ENCODE assay signal across 7 cellular contexts in the genomic region with DNA sequence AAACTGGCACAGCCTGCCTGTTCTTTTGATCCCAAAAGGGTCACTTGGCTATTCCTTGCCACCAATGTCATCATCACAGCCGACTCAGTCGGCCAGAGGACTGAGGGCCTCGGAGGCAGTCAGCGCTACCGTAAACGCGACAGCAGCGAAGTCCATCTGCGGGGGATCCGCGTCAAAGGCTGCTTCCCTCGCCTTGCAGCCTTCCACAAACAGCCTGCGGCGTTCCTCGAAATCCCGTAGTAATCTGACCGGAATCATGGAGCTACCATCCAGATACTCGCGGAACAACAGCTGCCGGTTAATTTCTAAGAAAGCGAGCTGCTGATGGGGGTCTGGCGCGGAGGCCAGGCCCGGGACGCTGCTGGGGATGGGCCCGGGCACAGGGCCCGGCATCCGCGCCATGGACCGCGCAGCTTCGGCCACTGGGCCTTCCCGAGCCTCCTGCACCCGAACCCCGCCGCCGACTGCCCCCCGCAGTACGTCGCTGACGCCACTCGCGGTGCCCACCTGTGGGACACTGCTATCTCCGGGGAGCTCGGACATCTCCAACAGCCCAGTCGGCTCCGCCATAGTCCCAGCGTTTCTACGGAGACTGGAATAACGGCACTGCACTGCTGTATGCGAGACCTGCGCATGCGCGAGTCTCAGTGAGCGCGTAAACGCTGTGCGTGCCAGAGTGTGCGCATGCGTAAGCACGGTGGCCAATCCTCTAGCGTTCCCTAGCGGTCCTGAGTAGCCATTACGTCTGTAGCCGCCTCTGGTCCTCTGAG. TPM values are rescaled to one million over a fixed set of nuclear protein-coding genes. Genes with fewer than 3 reads are reported as not detected.
A peak's percentile ranks its signal among the peaks of the same experiment; 100 is the strongest.
DNase-seq lines count a peak whose midpoint lies in the region; ATAC-seq, FAIRE-seq and TF ChIP-seq lines count a peak whose summit lies in the region.

A gene with protein sequence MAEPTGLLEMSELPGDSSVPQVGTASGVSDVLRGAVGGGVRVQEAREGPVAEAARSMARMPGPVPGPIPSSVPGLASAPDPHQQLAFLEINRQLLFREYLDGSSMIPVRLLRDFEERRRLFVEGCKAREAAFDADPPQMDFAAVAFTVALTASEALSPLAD (minus strand): TSS at position 620 of the 770 bp plus-strand sequence. CDS start 50 bp downstream, at position 570.

- peak within 1 kb of the TSS; percentile 87 for H3K27ac Mint-ChIP-seq in astrocyte (ENCODE audit: unreplicated experiment)

- H3K4me3 ChIP-seq in astrocyte (ENCODE audit: insufficient read depth, low read depth, low read length) = peak within 1 kb of the TSS; percentile 77
- peak within 1 kb of the TSS; percentile 56 for H3K4me3 ChIP-seq in hepatocyte

- peaks cover 2% of the 10 kb centered on the region for H3K36me3 Mint-ChIP-seq in astrocyte (ENCODE audit: low read depth, unreplicated experiment)

- peak within 1 kb of the TSS; percentile 73 for H3K27ac ChIP-seq in astrocyte (ENCODE audit: low read depth, low read length)
- H3K27ac ChIP-seq in hepatocyte = peak within 1 kb of the TSS; percentile 27

- TF ChIP-seq POLR2A in GM18505 (IDR thresholded peaks at IDR 0.05; ENCODE audit: borderline replicate concordance, extremely low read depth, insufficient read depth, insufficient read length) = peak; percentile 69

- peaks cover 6% of the 10 kb centered on the region for H3K4me1 Mint-ChIP-seq in astrocyte (ENCODE audit: low read depth, unreplicated experiment)

- no peaks in the 10 kb centered on the region for H3K9me3 Mint-ChIP-seq in astrocyte (ENCODE audit: unreplicated experiment)

- H2AFZ ChIP-seq in astrocyte (ENCODE audit: low read depth, low read length) (peak within 1 kb of the TSS; percentile 79), hepatocyte (peak within 1 kb of the TSS; percentile 68)

- ATAC-seq in GM18505 (IDR thresholded peaks at IDR 0.05; ENCODE audit: unreplicated experiment) (peak; percentile 88), HG02970 (IDR thresholded peaks at IDR 0.05; ENCODE audit: low FRiP score, unreplicated experiment) (peak; percentile 90)

- WGBS in hepatocyte (ENCODE audit: low lambda C conversion rate, missing lambda C conversion rate) = under 1% methylated on average over 65 of the region's 65 CpGs

- H3K9me2 ChIP-seq in hepatocyte (replicated peaks; ENCODE audit: insufficient read depth) = no peaks in the 10 kb centered on the region

- H3K4me2 ChIP-seq in astrocyte (ENCODE audit: low read length) = peak within 1 kb of the TSS; percentile 92
- H3K4me2 ChIP-seq in hepatocyte = peak within 1 kb of the TSS; percentile 95

- H3K4me1 ChIP-seq in astrocyte (ENCODE audit: insufficient read depth, low read length) (no peaks in the 10 kb centered on the region), hepatocyte (ENCODE audit: insufficient read depth) (no peaks in the 10 kb centered on the region)

- no peaks in the 10 kb centered on the region for H3K9me3 ChIP-seq in astrocyte (ENCODE audit: insufficient read depth, low read depth, low read length)
- no peaks in the 10 kb centered on the region for H3K9me3 ChIP-seq in hepatocyte (ENCODE audit: low read depth)

- DNase-seq in NCI-H187 (lab: John Stamatoyannopoulos, UW) = peak; percentile 93 to 95
- DNase-seq in T-helper 2 cell = peak; percentile 86 to 95 (median 91)
- peak; percentile 76 for DNase-seq in astrocyte (ENCODE audit: low read depth)
- peak; percentile 99 for DNase-seq in hepatocyte (ENCODE audit: low spot score)
- DNase-seq in renal cortical epithelial cell (ENCODE audit: low read depth) = peak; percentile 88

- TF ChIP-seq CTCF in astrocyte (IDR thresholded peaks at IDR 0.05; ENCODE audit: insufficient read depth, low read depth, low read length) (peak; percentile 94), hepatocyte (IDR thresholded peaks at IDR 0.05; ENCODE audit: poor library complexity) (peak; percentile 82)

- H3K27me3 ChIP-seq in astrocyte (ENCODE audit: insufficient read depth, low read length) (no peaks in the 10 kb centered on the region), hepatocyte (no peaks in the 10 kb centered on the region)

- peaks cover 18% of the 10 kb centered on the region for H3K79me2 ChIP-seq in astrocyte (ENCODE audit: insufficient read depth, low read length)
- H3K79me2 ChIP-seq in hepatocyte = peaks cover 39% of the 10 kb centered on the region

- no peak for FAIRE-seq in astrocyte (lab: Jason Lieb, UNC)

- peak within 1 kb of the TSS; percentile 88 for H3K9ac ChIP-seq in astrocyte (ENCODE audit: low read length)

- peaks cover 11% of the 10 kb centered on the region for H4K20me1 ChIP-seq in astrocyte (ENCODE audit: insufficient read depth, low read length)
- no peaks in the 10 kb centered on the region for H4K20me1 ChIP-seq in hepatocyte (ENCODE audit: insufficient read depth, poor library complexity, severe bottlenecking)

- H3K4me3 Mint-ChIP-seq in astrocyte (ENCODE audit: unreplicated experiment) = peak within 1 kb of the TSS; percentile 98

- H3K27me3 Mint-ChIP-seq in astrocyte (ENCODE audit: low read depth, unreplicated experiment) = peaks cover 3% of the 10 kb centered on the region

- no peaks in the 10 kb centered on the region for H3K36me3 ChIP-seq in astrocyte (ENCODE audit: insufficient read depth, low read length)
- H3K36me3 ChIP-seq in hepatocyte (replicated peaks; ENCODE audit: insufficient read depth, low read depth) = no peaks in the 10 kb centered on the region

RNA-seq across cellular contexts. Expression of the gene that starts here (rescaled TPM):
- total RNA-seq in astrocyte (2.1 and 2.6 TPM in 2 replicates), hepatocyte (3.4 and 3.7 TPM in 2 replicates), renal cortical epithelial cell (2.1 and 2.5 TPM in 2 replicates)
- 1.0 and 2.2 TPM in 2 replicates for polyA plus RNA-seq in hepatocyte

Comparison
In these comparisons a context has a peak if more than half of its experiments do, and no peak if none do; other contexts are left out.
1. Peak in every context shown above with its lines: DNase-seq, ATAC-seq, H3K4me3 ChIP-seq and H3K27ac ChIP-seq.